In genomic region chr11:128599729-128600128, GRCh38 we compare ENCODE assay signal across 23 cellular contexts. TPM values are rescaled to one million over a fixed set of nuclear protein-coding genes. Genes with fewer than 3 reads are reported as not detected.
DNase-seq lines count a peak whose midpoint lies in the region; ATAC-seq and TF ChIP-seq lines count a peak whose summit lies in the region.
"Had no signal": no experiment of that assay in that cellular context is flagged by ENCODE, and none has a peak within 500 bp of the region (broad histone marks: within the 10 kb centered on the region; RNA-seq: fewer than 3 reads in every experiment).

No MANE protein-coding gene starts in this region.

- H3K36me3 Mint-ChIP-seq in activated naive CD4-positive, alpha-beta T cell treated with anti-CD3 and anti-CD28 coated beads, Interleukin-2, amount 50 U/mL, for 24 hours: no peaks in the 10 kb centered on the region
- H3K36me3 Mint-ChIP-seq in stimulated activated naive B cell treated with anti-CD40 and anti-IgM and Interleukin-4, amounts not matched to agents 10 μg/mL and 1 μg/mL and 100 μg/mL, for 72 hours: no peaks in the 10 kb centered on the region
- no peaks in the 10 kb centered on the region for H3K36me3 Mint-ChIP-seq in GM23338 (ENCODE audit: low read depth)
- H3K36me3 Mint-ChIP-seq: CD8-positive, alpha-beta T cell had no signal

- peak overlapping the region; percentile 15 for H3K27ac Mint-ChIP-seq in activated naive CD4-positive, alpha-beta T cell treated with anti-CD3 and anti-CD28 coated beads, Interleukin-2, amount 50 U/mL, for 24 hours
- peak overlapping the region; percentile 1 for H3K27ac Mint-ChIP-seq in stimulated activated naive B cell treated with anti-CD40 and anti-IgM and Interleukin-4, amounts not matched to agents 10 μg/mL and 1 μg/mL and 100 μg/mL, for 72 hours
- no peak overlapping the region for H3K27ac Mint-ChIP-seq in GM23338
- H3K27ac Mint-ChIP-seq: CD8-positive, alpha-beta T cell had no signal

- BruUV-seq in PC-3 (replicated peaks; lab: Mats Ljungman, UMichigan): no TSS peak

- H2AFZ ChIP-seq in PC-3 (ENCODE audit: low read length) (no peak overlapping the region), GM23338 (no peak overlapping the region)

- H3K4me1 Mint-ChIP-seq in activated naive CD4-positive, alpha-beta T cell treated with anti-CD3 and anti-CD28 coated beads, Interleukin-2, amount 50 U/mL, for 24 hours: peaks cover 74% of the 10 kb centered on the region
- peaks cover 44 to 70% of the 10 kb centered on the region in 2 donors for H3K4me1 Mint-ChIP-seq in stimulated activated naive B cell treated with anti-CD40 and anti-IgM and Interleukin-4, amounts not matched to agents 10 μg/mL and 1 μg/mL and 100 μg/mL, for 72 hours
- H3K4me1 Mint-ChIP-seq in GM23338: peaks cover 33% of the 10 kb centered on the region

- H3K9me3 ChIP-seq in PC-3 (ENCODE audit: low read length): no peaks in the 10 kb centered on the region
- H3K9me3 ChIP-seq: uterus had no signal

- H3K27me3 Mint-ChIP-seq in activated naive CD4-positive, alpha-beta T cell treated with anti-CD3 and anti-CD28 coated beads, Interleukin-2, amount 50 U/mL, for 24 hours: no peaks in the 10 kb centered on the region
- no peaks in the 10 kb centered on the region for H3K27me3 Mint-ChIP-seq in stimulated activated naive B cell treated with anti-CD40 and anti-IgM and Interleukin-4, amounts not matched to agents 10 μg/mL and 1 μg/mL and 100 μg/mL, for 72 hours
- H3K27me3 Mint-ChIP-seq in GM23338 (ENCODE audit: insufficient read depth, low read depth, poor library complexity): no peaks in the 10 kb centered on the region
- H3K27me3 Mint-ChIP-seq: IgD-negative memory B cell had no signal

- H3K4me3 Mint-ChIP-seq in activated naive CD4-positive, alpha-beta T cell treated with anti-CD3 and anti-CD28 coated beads, Interleukin-2, amount 50 U/mL, for 24 hours: no peak overlapping the region
- no peak overlapping the region for H3K4me3 Mint-ChIP-seq in stimulated activated naive B cell treated with anti-CD40 and anti-IgM and Interleukin-4, amounts not matched to agents 10 μg/mL and 1 μg/mL and 100 μg/mL, for 72 hours
- H3K4me3 Mint-ChIP-seq in GM23338: no peak overlapping the region
- H3K4me3 Mint-ChIP-seq: CD8-positive, alpha-beta T cell; IgD-negative memory B cell; neural crest cell had no signal

- H3K9ac ChIP-seq in PC-3 (ENCODE audit: low read length): no peak overlapping the region

- H3K27ac ChIP-seq in PC-3 (ENCODE audit: low read length) (no peak overlapping the region), GM23338 (ENCODE audit: low read depth) (no peak overlapping the region)
- H3K27ac ChIP-seq: cardiac muscle cell, SK-N-MC, skin epidermis, uterus had no signal

- no peak for TF ChIP-seq POLR2A in GM18505 (IDR thresholded peaks at IDR 0.05; ENCODE audit: borderline replicate concordance, extremely low read depth, insufficient read depth, insufficient read length)

- intact Hi-C loops in PC-3 (cut with micrococcal nuclease): no loop called here

- H3K9me2 ChIP-seq in PC-3 (replicated peaks; ENCODE audit: low read length): no peaks in the 10 kb centered on the region
- no peaks in the 10 kb centered on the region; the same call in 1 of the 2 replicates for H3K9me2 ChIP-seq in GM23338 (ENCODE audit: insufficient read depth)

- H4K20me1 ChIP-seq in PC-3 (ENCODE audit: low read length) (no peaks in the 10 kb centered on the region), GM23338 (replicated peaks; ENCODE audit: insufficient read depth) (no peaks in the 10 kb centered on the region)

- H3K9me3 Mint-ChIP-seq in activated naive CD4-positive, alpha-beta T cell treated with anti-CD3 and anti-CD28 coated beads, Interleukin-2, amount 50 U/mL, for 24 hours: no peaks in the 10 kb centered on the region
- peaks cover 0 to 3% of the 10 kb centered on the region in 2 donors for H3K9me3 Mint-ChIP-seq in stimulated activated naive B cell treated with anti-CD40 and anti-IgM and Interleukin-4, amounts not matched to agents 10 μg/mL and 1 μg/mL and 100 μg/mL, for 72 hours
- no peaks in the 10 kb centered on the region for H3K9me3 Mint-ChIP-seq in GM23338
- H3K9me3 Mint-ChIP-seq: CD8-positive, alpha-beta T cell; IgD-negative memory B cell; neural crest cell had no signal

- H3K36me3 ChIP-seq in PC-3 (ENCODE audit: low read depth, low read length): no peaks in the 10 kb centered on the region
- no peaks in the 10 kb centered on the region for H3K36me3 ChIP-seq in GM23338 (ENCODE audit: insufficient read depth)
- H3K36me3 ChIP-seq: cardiac muscle cell, uterus had no signal

- H3K4me1 ChIP-seq in PC-3 (ENCODE audit: insufficient read depth, low read length) (peaks cover 15% of the 10 kb centered on the region), GM23338 (ENCODE audit: insufficient read depth) (peaks cover 42% of the 10 kb centered on the region)
- H3K4me1 ChIP-seq: uterus had no signal

- H3K4me3 ChIP-seq in PC-3 (ENCODE audit: low read length) (no peak overlapping the region), choroid plexus epithelial cell (ENCODE audit: low read depth, low read length) (no peak overlapping the region), GM23338 (no peak overlapping the region)
- H3K4me3 ChIP-seq: cardiac muscle cell, SK-N-MC, skin epidermis, uterus had no signal

- POLR2A ChIA-PET in PC-3 (lab: Charles Lee; ENCODE audit: unreplicated experiment): interaction anchor here (0.7 kb wide), 1 partner anchor 442 kb away, joined by 3 read pairs; no protein-coding TSS in a partner anchor

- H3K4me2 ChIP-seq in PC-3 (ENCODE audit: low read length): 0 out of 2 replicates have a peak overlapping the region, but pooled peaks have one; percentile 1
- no peak overlapping the region for H3K4me2 ChIP-seq in GM23338

- TF ChIP-seq CTCF in PC-3 (conservative IDR thresholded peaks at IDR 0.05; ENCODE audit: low read depth, low read length) (no peak), choroid plexus epithelial cell (conservative IDR thresholded peaks at IDR 0.05; ENCODE audit: low read depth, low read length) (no peak), GM23338 (conservative IDR thresholded peaks at IDR 0.05; ENCODE audit: low read depth in 2 of 2) (no peak)

- DNase-seq in activated naive CD4-positive, alpha-beta T cell treated with Interleukin-2 at 50 U/mL for 16 hours: no peak
- DNase-seq in PC-3 (peak; percentile 82), choroid plexus epithelial cell (ENCODE audit: low read depth) (peak; percentile 40), GM23338 (ENCODE audit: low spot score) (no peak), OCI-M2 (lab: John Stamatoyannopoulos, UW; ENCODE audit: unreplicated experiment) (no peak)
- DNase-seq in stimulated activated naive B cell treated with anti-CD40 and anti-IgM and Interleukin-4, amounts not matched to agents 10 μg/mL and 1 μg/mL and 100 μg/mL, for 72 hours: no peak
- DNase-seq: activated CD4-positive, alpha-beta T cell treated with anti-CD3 and anti-CD28 coated beads for 1 hour; CD8-positive, alpha-beta T cell; DMS53; left colon; midbrain; NCI-H187; NCI-H345; stimulated activated CD4-positive, alpha-beta T cell treated with anti-CD3 and anti-CD28 coated beads, Interleukin-2, amount 100 ng/mL, for 48 hours; uterus had no signal

- H3K27me3 ChIP-seq in PC-3 (ENCODE audit: low read length) (no peaks in the 10 kb centered on the region), GM23338 (ENCODE audit: insufficient read depth) (no peaks in the 10 kb centered on the region)
- H3K27me3 ChIP-seq: uterus had no signal

- H3F3A ChIP-seq in PC-3 (ENCODE audit: low read length, unreplicated experiment): no peaks in the 10 kb centered on the region
- H3F3A ChIP-seq in GM23338 (replicated peaks; ENCODE audit: low read depth): no peaks in the 10 kb centered on the region

- CTCF ChIA-PET in PC-3 (lab: Charles Lee): no interaction called here

- ATAC-seq in PC-3 (peak; percentile 68), GM23338 (no peak), GM18505 (IDR thresholded peaks at IDR 0.05; ENCODE audit: unreplicated experiment) (no peak)
- ATAC-seq in stimulated activated naive B cell treated with anti-CD40 and anti-IgM and Interleukin-4, amounts not matched to agents 10 μg/mL and 1 μg/mL and 100 μg/mL, for 72 hours (replicated peaks): no peak
- ATAC-seq: CD8-positive, alpha-beta T cell; left colon; Panc1 had no signal

- H3K79me2 ChIP-seq in PC-3 (ENCODE audit: low read length): no peaks in the 10 kb centered on the region
- no peaks in the 10 kb centered on the region for H3K79me2 ChIP-seq in GM23338 (replicated peaks; ENCODE audit: insufficient read depth)

TF ChIP-seq in GM23338, 12 proteins besides CTCF, POLR2A, EP300 and RAD21 (continues in another document):
- no peak for TF ChIP-seq CREB1 (CRISPR knock-in tag; IDR thresholded peaks at IDR 0.05; ENCODE audit: low read depth)
- no peak for TF ChIP-seq JUNB (IDR thresholded peaks at IDR 0.05; ENCODE audit: unreplicated experiment)

RNA-seq across cellular contexts. Expression of gene ETS1, which starts 12.4 kb away (rescaled TPM):
- total RNA-seq in PC-3 (2014; rRNA removed): 52.0 and 59.5 TPM in 2 replicates
- 49.0 and 52.6 TPM in 2 replicates for total RNA-seq in GM23338 (2014; rRNA removed; shearing (Covaris generic))
- polyA plus RNA-seq in GM23338 (2016; fragmentation: Nextera tagmentation; extraction: Ambion mirVana): 25.2 and 25.6 TPM in 2 replicates

Comparison
In these comparisons a context has a peak if more than half of its experiments do, and no peak if none do; other contexts are left out.
1. DNase-seq: peak in PC-3 (single experiment) and choroid plexus epithelial cell (single experiment); none in activated naive CD4-positive, alpha-beta T cell treated with Interleukin-2 at 50 U/mL for 16 hours (single experiment), stimulated activated naive B cell treated with anti-CD40 and anti-IgM and Interleukin-4, amounts not matched to agents 10 μg/mL and 1 μg/mL and 100 μg/mL, for 72 hours (single experiment), GM23338 (single experiment) and OCI-M2 (single experiment).